ENCODE assay signal across 22 cellular contexts in genomic region chr10:103021897-103022286, GRCh38.
A peak's percentile ranks its signal among the peaks of the same experiment; 100 is the strongest.
DNase-seq lines count a peak whose midpoint lies in the region; ATAC-seq and TF ChIP-seq lines count a peak whose summit lies in the region.
"Had no signal": no experiment of that assay in that cellular context is flagged by ENCODE, and none has a peak within 500 bp of the region (broad histone marks: within the 10 kb centered on the region; RNA-seq: fewer than 3 reads in every experiment).

No MANE protein-coding gene starts in this region.

- CTCF ChIA-PET in Panc1 (lab: Charles Lee): no interaction called here
- CTCF ChIA-PET in HEK293T (lab: Yijun Ruan, JAX): no interaction called here
- CTCF ChIA-PET in activated naive CD4-positive, alpha-beta T cell treated with anti-CD3 and anti-CD28 coated beads, Interleukin-2, amount 10 ng/mL, durations not matched to agents 7 days and 5 days (lab: Charles Lee): no interaction called here
- CTCF ChIA-PET in activated naive CD4-positive, alpha-beta T cell treated with anti-CD3 and anti-CD28 coated beads for 36 hours (lab: Charles Lee): no interaction called here

- H3K4me1 ChIP-seq in Panc1 (ENCODE audit: control insufficient read depth, insufficient read depth, low read length): peaks cover 11% of the 10 kb centered on the region; the same call in 1 of the 2 replicates
- peaks cover 9% of the 10 kb centered on the region for H3K4me1 ChIP-seq in mesodermal cell (ENCODE audit: control insufficient read depth, insufficient read depth, low read length, poor library complexity, severe bottlenecking)
- H3K4me1 ChIP-seq: uterus had no signal

- intact Hi-C loops in Panc1 (cut with micrococcal nuclease; ENCODE audit: unreplicated experiment): no loop called here
- intact Hi-C loops in Right ventricle myocardium superior (cut with DNase I): no loop called here
- intact Hi-C loops in activated naive CD4-positive, alpha-beta T cell treated with anti-CD3 and anti-CD28 coated beads for 36 hours (cut with micrococcal nuclease): no loop called here

- H3K4me1 Mint-ChIP-seq in activated naive CD4-positive, alpha-beta T cell treated with anti-CD3 and anti-CD28 coated beads, Interleukin-2, amount 10 ng/mL, durations not matched to agents 7 days and 5 days: no peaks in the 10 kb centered on the region
- no peaks in the 10 kb centered on the region for H3K4me1 Mint-ChIP-seq in activated naive CD4-positive, alpha-beta T cell treated with anti-CD3 and anti-CD28 coated beads for 36 hours (ENCODE audit: low read depth)
- H3K4me1 Mint-ChIP-seq: stimulated activated effector memory CD8-positive, alpha-beta T cell treated with anti-CD3 and anti-CD28 coated beads, Interleukin-12 subunit alpha, Interleukin-12 subunit beta, amount 100 ng/mL, for 72 hours had no signal

- no peaks in the 10 kb centered on the region for H3K27me3 Mint-ChIP-seq in activated naive CD4-positive, alpha-beta T cell treated with anti-CD3 and anti-CD28 coated beads, Interleukin-2, amount 10 ng/mL, durations not matched to agents 7 days and 5 days
- no peaks in the 10 kb centered on the region for H3K27me3 Mint-ChIP-seq in activated naive CD4-positive, alpha-beta T cell treated with anti-CD3 and anti-CD28 coated beads for 36 hours (ENCODE audit: low read depth)

- H3K4me3 Mint-ChIP-seq in activated naive CD4-positive, alpha-beta T cell treated with anti-CD3 and anti-CD28 coated beads, Interleukin-2, amount 10 ng/mL, durations not matched to agents 7 days and 5 days: no peak overlapping the region
- H3K4me3 Mint-ChIP-seq in activated naive CD4-positive, alpha-beta T cell treated with anti-CD3 and anti-CD28 coated beads for 36 hours: no peak overlapping the region
- H3K4me3 Mint-ChIP-seq: stimulated activated effector memory CD8-positive, alpha-beta T cell treated with anti-CD3 and anti-CD28 coated beads, Interleukin-12 subunit alpha, Interleukin-12 subunit beta, amount 100 ng/mL, for 72 hours had no signal

- ATAC-seq in Panc1 (peak; percentile 42; the same call in 1 of the 2 replicates), Right ventricle myocardium superior (ENCODE audit: poor library complexity) (no peak)
- ATAC-seq: activated naive CD4-positive, alpha-beta T cell treated with anti-CD3 and anti-CD28 coated beads, Interleukin-2, amount 50 U/mL, for 72 hours; stimulated activated effector memory CD8-positive, alpha-beta T cell treated with anti-CD3 and anti-CD28 coated beads, Interleukin-12 subunit alpha, Interleukin-12 subunit beta, amount 100 ng/mL, for 72 hours had no signal

- H3K9me3 ChIP-seq in Panc1 (ENCODE audit: control insufficient read depth, insufficient read depth, low read depth, low read length): no peaks in the 10 kb centered on the region
- H3K9me3 ChIP-seq in mesodermal cell (ENCODE audit: control insufficient read depth, low read length): no peaks in the 10 kb centered on the region
- H3K9me3 ChIP-seq: ovary, uterus had no signal

- H3K36me3 ChIP-seq in Panc1 (ENCODE audit: control insufficient read depth, insufficient read depth, low read length): no peaks in the 10 kb centered on the region
- H3K36me3 ChIP-seq in mesodermal cell (ENCODE audit: control insufficient read depth, insufficient read depth, low read length): no peaks in the 10 kb centered on the region
- H3K36me3 ChIP-seq: ovary, uterus had no signal

- H3K36me3 Mint-ChIP-seq in activated naive CD4-positive, alpha-beta T cell treated with anti-CD3 and anti-CD28 coated beads, Interleukin-2, amount 10 ng/mL, durations not matched to agents 7 days and 5 days: no peaks in the 10 kb centered on the region
- H3K36me3 Mint-ChIP-seq in activated naive CD4-positive, alpha-beta T cell treated with anti-CD3 and anti-CD28 coated beads for 36 hours (ENCODE audit: low read depth): no peaks in the 10 kb centered on the region
- H3K36me3 Mint-ChIP-seq: activated naive CD4-positive, alpha-beta T cell treated with anti-CD3 and anti-CD28 coated beads, Interleukin-2, amount 50 U/mL, for 72 hours; stimulated activated effector memory CD8-positive, alpha-beta T cell treated with anti-CD3 and anti-CD28 coated beads, Interleukin-12 subunit alpha, Interleukin-12 subunit beta, amount 100 ng/mL, for 72 hours had no signal

- H3K27me3 ChIP-seq in Panc1 (ENCODE audit: control insufficient read depth, insufficient read depth, low read length): no peaks in the 10 kb centered on the region
- H3K27me3 ChIP-seq: ovary, uterus had no signal

- H3K4me3 ChIP-seq in AG09309 (ENCODE audit: control insufficient read depth, low read depth, low read length): no peak overlapping the region
- no peak overlapping the region for H3K4me3 ChIP-seq in Panc1 (ENCODE audit: low read depth in 2 of 2, low read length in 2 of 2)
- no peak overlapping the region for H3K4me3 ChIP-seq in mesodermal cell (ENCODE audit: extremely low read depth, insufficient read depth, low read length, poor library complexity, severe bottlenecking)
- H3K4me3 ChIP-seq: ovary, uterus had no signal

- no peaks in the 10 kb centered on the region for H3K9me3 Mint-ChIP-seq in activated naive CD4-positive, alpha-beta T cell treated with anti-CD3 and anti-CD28 coated beads, Interleukin-2, amount 10 ng/mL, durations not matched to agents 7 days and 5 days
- H3K9me3 Mint-ChIP-seq in activated naive CD4-positive, alpha-beta T cell treated with anti-CD3 and anti-CD28 coated beads for 36 hours: no peaks in the 10 kb centered on the region
- H3K9me3 Mint-ChIP-seq: activated naive CD4-positive, alpha-beta T cell treated with anti-CD3 and anti-CD28 coated beads, Interleukin-2, amount 50 U/mL, for 72 hours; stimulated activated effector memory CD8-positive, alpha-beta T cell treated with anti-CD3 and anti-CD28 coated beads, Interleukin-12 subunit alpha, Interleukin-12 subunit beta, amount 100 ng/mL, for 72 hours had no signal

- TF ChIP-seq CTCF in AG09309 (IDR thresholded peaks at IDR 0.05; ENCODE audit: control insufficient read depth, insufficient read depth, low read depth, low read length, missing control alignments): no peak
- no peak for TF ChIP-seq CTCF in Panc1 (IDR thresholded peaks at IDR 0.05)

- no peak overlapping the region for H3K27ac Mint-ChIP-seq in activated naive CD4-positive, alpha-beta T cell treated with anti-CD3 and anti-CD28 coated beads, Interleukin-2, amount 10 ng/mL, durations not matched to agents 7 days and 5 days
- no peak overlapping the region for H3K27ac Mint-ChIP-seq in activated naive CD4-positive, alpha-beta T cell treated with anti-CD3 and anti-CD28 coated beads for 36 hours
- H3K27ac Mint-ChIP-seq: activated naive CD4-positive, alpha-beta T cell treated with anti-CD3 and anti-CD28 coated beads, Interleukin-2, amount 50 U/mL, for 72 hours; stimulated activated effector memory CD8-positive, alpha-beta T cell treated with anti-CD3 and anti-CD28 coated beads, Interleukin-12 subunit alpha, Interleukin-12 subunit beta, amount 100 ng/mL, for 72 hours had no signal

- POLR2A ChIA-PET in Panc1 (lab: Charles Lee): no interaction called here
- POLR2A ChIA-PET in HEK293T (lab: Yijun Ruan, JAX): no interaction called here

- 100% methylated on average over 1 to 2 of the region's 5 CpGs for WGBS in mesodermal cell (ENCODE audit: insufficient coverage in 2 of 2), 2 experiments

- in situ Hi-C loops in Panc1 (cut with HindIII; ENCODE audit: low pct_unique_long_range_greater_than_20kb, low sequenced_read_pairs): no loop called here

- H3K27ac ChIP-seq in Panc1 (ENCODE audit: low read length) (peak overlapping the region; percentile 36; the same call in 1 of the 2 replicates), mesodermal cell (ENCODE audit: low read depth, low read length, severe bottlenecking) (peak overlapping the region; percentile 24)
- H3K27ac ChIP-seq: ovary, uterus had no signal

- no TSS peak for BruUV-seq in Panc1 (replicated peaks; lab: Mats Ljungman, UMichigan)

- DNase-seq in AG09309 (ENCODE audit: low read depth) (peak; percentile 64), Panc1 (ENCODE audit: low read depth, low spot score) (no peak), fibroblast of gingiva (ENCODE audit: low read depth) (peak; percentile 43), Right ventricle myocardium superior (no peak), HEK293T (ENCODE audit: extremely low spot score) (no peak)
- no peak for DNase-seq in activated naive CD4-positive, alpha-beta T cell treated with anti-CD3 and anti-CD28 coated beads, Interleukin-2, amount 10 ng/mL, durations not matched to agents 7 days and 5 days
- no peak for DNase-seq in activated naive CD4-positive, alpha-beta T cell treated with anti-CD3 and anti-CD28 coated beads for 36 hours
- DNase-seq: ACHN, COR-L47, GDM1, glutamatergic neuron, Karpas-422, kidney, NCI-H1417 treated with DMSO at 0.1 percent for 48 hours, NCI-H345, ovary, SHP77 treated with DMSO at 0.1 percent for 48 hours, small intestine, uterus had no signal

TF ChIP-seq in HEK293T, 16 proteins besides CTCF, POLR2A, EP300 and RAD21:
- TF ChIP-seq ELF4 (IDR thresholded peaks at IDR 0.05) (no peak), BHLHE40 (IDR thresholded peaks at IDR 0.05; ENCODE audit: borderline replicate concordance) (no peak), FOXA1 (IDR thresholded peaks at IDR 0.05) (no peak), HDGF (IDR thresholded peaks at IDR 0.05; ENCODE audit: borderline replicate concordance) (no peak), TARDBP (IDR thresholded peaks at IDR 0.05) (no peak), LEF1 (IDR thresholded peaks at IDR 0.05; ENCODE audit: borderline replicate concordance) (no peak), ZNF384 (IDR thresholded peaks at IDR 0.05) (no peak), SP1 (IDR thresholded peaks at IDR 0.05) (no peak), CTBP1 (IDR thresholded peaks at IDR 0.05; ENCODE audit: borderline replicate concordance) (no peak), NFRKB (IDR thresholded peaks at IDR 0.05) (no peak), PKNOX1 (IDR thresholded peaks at IDR 0.05) (no peak), FOXK2 (IDR thresholded peaks at IDR 0.05) (no peak), ARNT (IDR thresholded peaks at IDR 0.05) (no peak), L3MBTL2 (conservative IDR thresholded peaks at IDR 0.05) (no peak), FOXM1 (IDR thresholded peaks at IDR 0.05; ENCODE audit: borderline replicate concordance) (no peak), SUZ12 (IDR thresholded peaks at IDR 0.05) (no peak)

Comparison
In these comparisons a context has a peak if more than half of its experiments do, and no peak if none do; other contexts are left out.
1. DNase-seq: peak in AG09309 (single experiment) and fibroblast of gingiva (single experiment); none in Panc1 (single experiment), Right ventricle myocardium superior (single experiment), HEK293T (single experiment), activated naive CD4-positive, alpha-beta T cell treated with anti-CD3 and anti-CD28 coated beads, Interleukin-2, amount 10 ng/mL, durations not matched to agents 7 days and 5 days (single experiment) and activated naive CD4-positive, alpha-beta T cell treated with anti-CD3 and anti-CD28 coated beads for 36 hours (single experiment).